In the genomic region with DNA sequence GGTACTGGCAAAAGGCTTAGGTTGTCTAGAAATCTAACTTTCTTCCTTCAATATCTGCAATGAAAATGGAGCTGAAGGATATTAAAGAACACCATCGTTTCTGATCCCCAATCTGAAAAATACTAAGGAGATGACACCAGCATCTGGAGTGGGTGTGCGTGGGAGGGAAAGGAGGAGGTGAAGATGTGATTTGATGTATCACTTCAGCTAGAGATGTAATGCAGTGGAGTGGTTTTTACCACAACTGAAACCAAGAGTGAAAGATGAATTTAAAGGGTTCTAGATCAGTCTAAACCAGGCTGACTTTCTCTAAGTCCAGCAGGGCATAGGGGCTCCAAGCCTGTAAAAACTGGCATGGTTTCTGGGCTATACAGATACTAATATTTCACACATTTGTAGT, we compare ENCODE assay signal across 12 cellular contexts.
DNase-seq lines count a peak whose midpoint lies in the region; ATAC-seq and TF ChIP-seq lines count a peak whose summit lies in the region.
"Had no signal": no experiment of that assay in that cellular context is flagged by ENCODE, and none has a peak within 500 bp of the region (broad histone marks: within the 10 kb centered on the region; RNA-seq: fewer than 3 reads in every experiment).

No MANE protein-coding gene starts in this region.

- no peak overlapping the region for H3K4me3 ChIP-seq in uterus
- H3K4me3 ChIP-seq in CD8-positive, alpha-beta T cell (ENCODE audit: low read depth, low read length): no peak overlapping the region
- H3K4me3 ChIP-seq: esophagus muscularis mucosa, thyroid gland had no signal

- ATAC-seq in GM18870 (IDR thresholded peaks at IDR 0.05; ENCODE audit: unreplicated experiment) (peak; percentile 85), GM21786 (IDR thresholded peaks at IDR 0.05; ENCODE audit: unreplicated experiment) (peak; percentile 89), HG03196 (IDR thresholded peaks at IDR 0.05; ENCODE audit: unreplicated experiment) (no peak)
- no peak for ATAC-seq in CD8-positive, alpha-beta T cell

- no peak overlapping the region for H3K4me3 Mint-ChIP-seq in T-helper 2 cell treated with Interferon-gamma antibody and Interleukin-4, amounts not matched to agents 5 μg/mL and 100 μg/mL, for 36 hours
- H3K4me3 Mint-ChIP-seq in CD8-positive, alpha-beta T cell: no peak overlapping the region

- H3K4me1 ChIP-seq in uterus: no peaks in the 10 kb centered on the region
- no peaks in the 10 kb centered on the region for H3K4me1 ChIP-seq in CD8-positive, alpha-beta T cell (ENCODE audit: insufficient read depth, low read length)
- H3K4me1 ChIP-seq: esophagus muscularis mucosa, thyroid gland had no signal

- TF ChIP-seq POLR2A in uterus (IDR thresholded peaks at IDR 0.05): no peak

- no peak for TF ChIP-seq CTCF in uterus (IDR thresholded peaks at IDR 0.05)
- TF ChIP-seq CTCF in CD8-positive, alpha-beta T cell (IDR thresholded peaks at IDR 0.05): no peak

- peaks cover 22% of the 10 kb centered on the region for H3K4me1 Mint-ChIP-seq in T-helper 2 cell treated with Interferon-gamma antibody and Interleukin-4, amounts not matched to agents 5 μg/mL and 100 μg/mL, for 36 hours (ENCODE audit: low read depth)
- H3K4me1 Mint-ChIP-seq in CD8-positive, alpha-beta T cell (ENCODE audit: low read depth): no peaks in the 10 kb centered on the region

- H3K9me3 ChIP-seq in uterus: no peaks in the 10 kb centered on the region
- no peaks in the 10 kb centered on the region for H3K9me3 ChIP-seq in CD8-positive, alpha-beta T cell (ENCODE audit: low read length)
- H3K9me3 ChIP-seq: thyroid gland had no signal

- no peak overlapping the region for H3K27ac ChIP-seq in uterus
- no peak overlapping the region for H3K27ac ChIP-seq in CD8-positive, alpha-beta T cell (ENCODE audit: low read depth, low read length)
- H3K27ac ChIP-seq: esophagus muscularis mucosa, thyroid gland had no signal

- H3K36me3 Mint-ChIP-seq in T-helper 2 cell treated with Interferon-gamma antibody and Interleukin-4, amounts not matched to agents 5 μg/mL and 100 μg/mL, for 36 hours (ENCODE audit: low read depth): peaks cover 28% of the 10 kb centered on the region
- peaks cover 2% of the 10 kb centered on the region for H3K36me3 Mint-ChIP-seq in CD8-positive, alpha-beta T cell

- H3K9me3 Mint-ChIP-seq in T-helper 2 cell treated with Interferon-gamma antibody and Interleukin-4, amounts not matched to agents 5 μg/mL and 100 μg/mL, for 36 hours: peaks cover 24% of the 10 kb centered on the region
- H3K9me3 Mint-ChIP-seq in CD8-positive, alpha-beta T cell: peaks cover 3% of the 10 kb centered on the region

- no peaks in the 10 kb centered on the region for H3K27me3 ChIP-seq in uterus
- no peaks in the 10 kb centered on the region for H3K27me3 ChIP-seq in CD8-positive, alpha-beta T cell (ENCODE audit: insufficient read depth, low read length)
- H3K27me3 ChIP-seq: esophagus muscularis mucosa, thyroid gland had no signal

- intact Hi-C loops in uterus (cut with DNase I; ENCODE audit: low total_unique reads): no loop called here
- intact Hi-C loops in CD8-positive, alpha-beta T cell (cut with DNase I, micrococcal nuclease): no loop called here

- peak; percentile 73 for DNase-seq in T-helper 2 cell treated with Interferon-gamma antibody and Interleukin-4, amounts not matched to agents 5 μg/mL and 100 μg/mL, for 36 hours (ENCODE audit: low spot score)
- DNase-seq in stimulated activated CD4-positive, alpha-beta T cell treated with anti-CD3 and anti-CD28 coated beads, Interleukin-2, amount 100 ng/mL, for 48 hours: peak; percentile 45 to 49
- DNase-seq in uterus: no peak
- no peak for DNase-seq in CD8-positive, alpha-beta T cell
- DNase-seq in hippocampal formation (lab: John Stamatoyannopoulos, UW): no peak
- DNase-seq: NCI-H1930, SHP77 treated with DMSO at 0.1 percent for 48 hours, thyroid gland had no signal

- POLR2A ChIA-PET in CD8-positive, alpha-beta T cell (lab: Charles Lee): interaction anchor here (1.3 kb wide), 1 partner anchor 12 kb away, joined by 3 read pairs; no protein-coding TSS in a partner anchor

- H3K36me3 ChIP-seq in uterus: no peaks in the 10 kb centered on the region
- H3K36me3 ChIP-seq in CD8-positive, alpha-beta T cell (ENCODE audit: insufficient read depth, low read length): no peaks in the 10 kb centered on the region
- H3K36me3 ChIP-seq: esophagus muscularis mucosa, thyroid gland had no signal

- H3K27ac Mint-ChIP-seq in T-helper 2 cell treated with Interferon-gamma antibody and Interleukin-4, amounts not matched to agents 5 μg/mL and 100 μg/mL, for 36 hours: no peak overlapping the region
- H3K27ac Mint-ChIP-seq in CD8-positive, alpha-beta T cell: no peak overlapping the region

- H3K27me3 Mint-ChIP-seq in T-helper 2 cell treated with Interferon-gamma antibody and Interleukin-4, amounts not matched to agents 5 μg/mL and 100 μg/mL, for 36 hours (ENCODE audit: low read depth): no peaks in the 10 kb centered on the region
- H3K27me3 Mint-ChIP-seq in CD8-positive, alpha-beta T cell (ENCODE audit: low read depth): peaks cover 2% of the 10 kb centered on the region

- CTCF ChIA-PET in CD8-positive, alpha-beta T cell (lab: Charles Lee): no interaction called here

Comparison
In these comparisons a context has a peak if more than half of its experiments do, and no peak if none do; other contexts are left out.
1. ATAC-seq: peak in GM18870 (single experiment) and GM21786 (single experiment); none in CD8-positive, alpha-beta T cell (single experiment) and HG03196 (single experiment).
2. DNase-seq: peak in T-helper 2 cell treated with Interferon-gamma antibody and Interleukin-4, amounts not matched to agents 5 μg/mL and 100 μg/mL, for 36 hours (single experiment) and stimulated activated CD4-positive, alpha-beta T cell treated with anti-CD3 and anti-CD28 coated beads, Interleukin-2, amount 100 ng/mL, for 48 hours (2 of 2); none in uterus (0 of 2), CD8-positive, alpha-beta T cell (0 of 7) and hippocampal formation (0 of 2).